In the genomic region with DNA sequence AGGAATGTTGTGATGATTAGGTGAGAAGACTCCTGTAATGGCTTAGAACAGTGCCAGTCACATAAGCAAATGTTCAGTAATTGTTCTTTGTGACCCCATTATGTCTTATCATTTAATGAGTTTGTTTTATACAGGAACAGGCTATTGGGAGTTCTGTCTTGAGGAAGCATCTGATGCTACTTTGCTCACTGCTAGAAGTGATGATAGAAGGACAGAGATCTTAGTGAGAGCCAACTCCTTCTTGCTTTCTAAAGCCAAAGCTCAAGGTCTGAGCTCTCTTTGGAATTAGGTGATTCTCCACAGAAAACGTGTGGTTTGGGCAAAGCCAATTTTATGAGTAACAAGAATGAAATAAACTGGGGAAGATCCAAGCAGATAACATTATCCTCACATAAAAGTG, we compare ENCODE assay signal across 9 cellular contexts.
"Had no signal": no experiment of that assay in that cellular context is flagged by ENCODE, and none has a peak within 500 bp of the region (broad histone marks: within the 10 kb centered on the region; RNA-seq: fewer than 3 reads in every experiment).

No MANE protein-coding gene starts in this region.

- FAIRE-seq: K562 had no signal

- H3K27ac ChIP-seq: GM23248, HL-60 had no signal

- H3K36me3 ChIP-seq: HAP-1 had no signal

- ATAC-seq: HCT116, K562 had no signal

- H3K4me3 ChIP-seq: GM23248, HAP-1, K562 had no signal

- H3K9me3 ChIP-seq: HAP-1 had no signal

- DNase-seq: GOT3, H7, HFFc6, IMR-90 had no signal
